In the genomic region with DNA sequence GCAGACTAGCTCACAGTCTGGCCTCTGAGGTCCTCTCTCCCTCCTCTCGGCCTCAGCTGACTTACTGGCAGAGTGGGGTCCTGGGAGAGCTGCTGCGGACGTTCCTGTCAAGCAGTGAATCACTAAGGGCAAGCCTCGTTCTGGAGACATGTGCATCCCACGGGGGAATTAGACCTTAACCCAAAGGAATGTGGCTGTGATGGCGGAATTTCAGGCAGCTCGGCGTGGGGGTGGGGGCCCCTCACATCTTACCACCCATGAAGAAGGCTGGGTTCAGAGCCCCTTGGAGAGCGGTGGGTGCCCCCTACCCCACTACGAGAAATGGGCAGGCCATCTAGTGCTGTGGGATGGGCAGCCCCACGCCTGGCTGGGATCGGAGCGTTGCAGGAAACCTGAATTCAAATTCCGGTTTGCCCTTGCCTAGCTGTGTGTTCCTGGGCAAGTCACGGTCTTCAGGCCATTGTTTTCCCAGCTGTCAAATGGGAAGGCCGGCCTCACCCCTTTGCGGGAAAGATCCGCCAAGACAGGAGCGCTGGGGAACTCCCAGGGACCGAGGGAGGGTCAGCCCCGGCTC, we compare ENCODE assay signal across 8 cellular contexts. TPM values are rescaled to one million over a fixed set of nuclear protein-coding genes. Genes with fewer than 3 reads are reported as not detected.
A peak's percentile ranks its signal among the peaks of the same experiment; 100 is the strongest.
DNase-seq lines count a peak whose midpoint lies in the region; ATAC-seq and TF ChIP-seq lines count a peak whose summit lies in the region.

No MANE protein-coding gene starts in this region.

- no peaks in the 10 kb centered on the region for H3K9me3 Mint-ChIP-seq in effector memory CD8-positive, alpha-beta T cell

- no peaks in the 10 kb centered on the region for H3K27me3 Mint-ChIP-seq in effector memory CD8-positive, alpha-beta T cell

- no peak for ATAC-seq in effector memory CD8-positive, alpha-beta T cell (replicated peaks)
- no peak for ATAC-seq in GM18502 (IDR thresholded peaks at IDR 0.05; ENCODE audit: poor library complexity, unreplicated experiment)

- peak overlapping the region; percentile 51 for H3K4me3 ChIP-seq in AG09309 (ENCODE audit: control insufficient read depth, low read depth, low read length)

- H3K4me3 Mint-ChIP-seq in effector memory CD8-positive, alpha-beta T cell: peak overlapping the region; percentile 75

- H3K27ac Mint-ChIP-seq in effector memory CD8-positive, alpha-beta T cell: no peak overlapping the region

- TF ChIP-seq CTCF in AG09309 (IDR thresholded peaks at IDR 0.05; ENCODE audit: control insufficient read depth, insufficient read depth, low read depth, low read length, missing control alignments): no peak

- H3K4me1 Mint-ChIP-seq in effector memory CD8-positive, alpha-beta T cell (ENCODE audit: low read depth in 2 of 2): peaks cover 26 to 30% of the 10 kb centered on the region in 2 donors

- DNase-seq in AG09309 (ENCODE audit: low read depth): no peak
- peak; percentile 46 for DNase-seq in LHCN-M2 (ENCODE audit: low read depth)
- no peak for DNase-seq in effector memory CD8-positive, alpha-beta T cell
- DNase-seq in myocyte (ENCODE audit: low read depth): peak; percentile 52
- no peak for DNase-seq in HT-29 (ENCODE audit: low spot score)
- DNase-seq in foreskin melanocyte: no peak
- no peak for DNase-seq in hippocampal formation (lab: John Stamatoyannopoulos, UW)

- peaks cover 3% of the 10 kb centered on the region for H3K36me3 Mint-ChIP-seq in effector memory CD8-positive, alpha-beta T cell (ENCODE audit: insufficient read depth)

RNA-seq across cellular contexts. Expression of gene LRRC32, which starts 0.6 kb away (rescaled TPM):
- total RNA-seq in LHCN-M2 (2014; rRNA removed) (0.06 TPM in 2 replicates), myocyte (0.16 and 2.0 TPM in 2 replicates)
- polyA plus RNA-seq in LHCN-M2 (2012): 1.6 TPM
- polyA plus RNA-seq in myocyte (2012): 61.0 TPM
- total RNA-seq in HT-29 (2014; rRNA removed; shearing (Covaris generic)): 0.10 TPM in 1 of 2 replicates, not detected in the other

Comparison
In these comparisons a context has a peak if more than half of its experiments do, and no peak if none do; other contexts are left out.
1. DNase-seq: peak in LHCN-M2 (single experiment) and myocyte (single experiment); none in AG09309 (single experiment), effector memory CD8-positive, alpha-beta T cell (0 of 3), HT-29 (single experiment), foreskin melanocyte (single experiment) and hippocampal formation (0 of 2).